In the genomic region with DNA sequence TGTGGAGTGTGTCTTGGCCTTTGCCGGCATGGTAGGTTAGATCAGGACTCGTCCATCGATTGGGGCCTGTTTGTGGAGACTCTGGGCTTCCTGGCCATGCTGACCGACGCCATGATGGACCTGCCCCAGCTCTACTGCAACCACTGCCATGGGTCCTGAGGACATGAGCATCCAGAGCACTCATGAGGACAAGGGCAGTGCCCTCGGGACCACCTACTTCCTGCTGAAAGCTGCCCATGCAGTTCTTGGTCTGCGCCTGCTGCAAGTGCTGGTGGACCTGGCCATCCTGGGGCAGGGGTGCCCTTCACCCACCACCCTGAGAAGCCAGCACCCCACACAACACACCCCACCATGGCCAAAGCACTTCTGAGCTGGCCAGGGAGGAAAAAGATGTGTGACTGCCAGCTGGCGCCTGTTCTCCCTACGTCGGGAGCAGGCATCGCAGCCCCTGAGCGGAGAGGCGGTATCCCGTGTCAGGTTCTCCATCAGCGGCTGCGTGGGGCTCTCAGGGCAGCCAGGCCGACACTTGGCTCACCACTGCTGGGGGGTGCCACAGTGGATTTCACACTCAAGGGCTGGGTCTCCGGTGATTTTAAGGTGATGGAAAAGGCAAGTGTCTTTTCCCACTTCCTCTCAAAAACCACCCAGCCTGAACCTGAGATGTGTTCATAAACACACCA, we compare ENCODE assay signal across 26 cellular contexts.
"Had no signal": no experiment of that assay in that cellular context is flagged by ENCODE, and none has a peak within 500 bp of the region (broad histone marks: within the 10 kb centered on the region; RNA-seq: fewer than 3 reads in every experiment).

No MANE protein-coding gene starts in this region.

- H3K4me1 ChIP-seq: left lung, neural progenitor cell, suprapubic skin, tibial nerve, uterus had no signal

- H3K27me3 ChIP-seq: left lung, neural progenitor cell, ovary, right atrium auricular region, stomach, suprapubic skin, tibial nerve, uterus had no signal

- H3K9ac ChIP-seq: neural progenitor cell had no signal

- DNase-seq: head of caudate nucleus; hypothalamus; immature natural killer cell; kidney; left colon; left lung; midbrain; mucosa of descending colon; naive thymus-derived CD4-positive, alpha-beta T cell; nephron progenitor cell; ovary; stimulated activated CD4-positive, alpha-beta T cell treated with anti-CD3 and anti-CD28 coated beads, Interleukin-12 subunit alpha, Interleukin-12 subunit beta, amount 100 ng/mL, for 4 hours; stimulated activated CD4-positive, alpha-beta T cell treated with anti-CD3 and anti-CD28 coated beads, Interleukin-15, amount 100 ng/mL, for 24 hours; stimulated activated CD4-positive, alpha-beta T cell treated with anti-CD3 and anti-CD28 coated beads, Interleukin-2, amount 100 ng/mL, for 24 hours; stimulated activated CD4-positive, alpha-beta T cell treated with anti-CD3 and anti-CD28 coated beads, Interleukin-4, amount 100 ng/mL, for 1 hour; stimulated activated naive CD4-positive, alpha-beta T cell; stomach; uterus had no signal

- H3K9me3 ChIP-seq: left lung, mucosa of descending colon, ovary, right atrium auricular region, stomach, suprapubic skin, thoracic aorta, tibial nerve, uterus had no signal

- H2AFZ ChIP-seq: neural progenitor cell had no signal

- ATAC-seq: left colon; left lung; mucosa of descending colon; naive thymus-derived CD4-positive, alpha-beta T cell; sciatic nerve had no signal

- H3K27ac ChIP-seq: left lung, neural progenitor cell, ovary, right atrium auricular region, skin epidermis, stomach, suprapubic skin, thoracic aorta, tibial nerve, uterus had no signal

- H3K36me3 ChIP-seq: left lung, neural progenitor cell, ovary, right atrium auricular region, suprapubic skin, thoracic aorta, uterus had no signal

- H3K4me2 ChIP-seq: neural progenitor cell had no signal

- H3K4me3 ChIP-seq: left lung, lung, mucosa of descending colon, neural progenitor cell, ovary, right atrium auricular region, skin epidermis, stomach, suprapubic skin, thoracic aorta, tibial nerve, uterus had no signal
